In genomic region chr5:110085826-110086225, GRCh38 we compare ENCODE assay signal across 17 cellular contexts.
DNase-seq lines count a peak whose midpoint lies in the region; ATAC-seq and TF ChIP-seq lines count a peak whose summit lies in the region.
"Had no signal": no experiment of that assay in that cellular context is flagged by ENCODE, and none has a peak within 500 bp of the region (broad histone marks: within the 10 kb centered on the region; RNA-seq: fewer than 3 reads in every experiment).

No MANE protein-coding gene starts in this region.

- no peaks in the 10 kb centered on the region for H3K9me3 Mint-ChIP-seq in activated T-cell treated with anti-CD3 and anti-CD28 coated beads, Interleukin-2, amount 50 U/mL, for 72 hours
- no peaks in the 10 kb centered on the region for H3K9me3 Mint-ChIP-seq in MCF 10A (ENCODE audit: unreplicated experiment)
- H3K9me3 Mint-ChIP-seq: CD4-positive, alpha-beta memory T cell; GM23338 had no signal

- H3K4me1 Mint-ChIP-seq in activated T-cell treated with anti-CD3 and anti-CD28 coated beads, Interleukin-2, amount 50 U/mL, for 72 hours (ENCODE audit: low read depth) = peaks cover 71% of the 10 kb centered on the region
- peaks cover 18% of the 10 kb centered on the region for H3K4me1 Mint-ChIP-seq in MCF 10A (ENCODE audit: insufficient read depth, unreplicated experiment)
- H3K4me1 Mint-ChIP-seq: GM23338 had no signal

- no peak for TF ChIP-seq POLR2A in breast epithelium (IDR thresholded peaks at IDR 0.05)

- POLR2A ChIA-PET in MCF 10A (lab: Yijun Ruan, JAX) = interaction anchor here (0.6 to 2.4 kb wide), 5 partner anchors 18 to 1401 kb away, joined by 3 to 11 read pairs (median 4); no protein-coding TSS in a partner anchor

- H3K36me3 Mint-ChIP-seq in activated T-cell treated with anti-CD3 and anti-CD28 coated beads, Interleukin-2, amount 50 U/mL, for 72 hours (ENCODE audit: insufficient read depth in 2 of 2) = peaks cover 2 to 5% of the 10 kb centered on the region in 2 donors
- H3K36me3 Mint-ChIP-seq in MCF 10A (ENCODE audit: insufficient read depth, unreplicated experiment) = no peaks in the 10 kb centered on the region
- H3K36me3 Mint-ChIP-seq: CD4-positive, alpha-beta memory T cell had no signal

- no peaks in the 10 kb centered on the region for H3K27me3 Mint-ChIP-seq in activated T-cell treated with anti-CD3 and anti-CD28 coated beads, Interleukin-2, amount 50 U/mL, for 72 hours (ENCODE audit: low read depth)
- H3K27me3 Mint-ChIP-seq in MCF 10A (ENCODE audit: insufficient read depth, unreplicated experiment) = no peaks in the 10 kb centered on the region

- no peaks in the 10 kb centered on the region for H3K27me3 ChIP-seq in breast epithelium
- H3K27me3 ChIP-seq in SJCRH30 = no peaks in the 10 kb centered on the region
- H3K27me3 ChIP-seq: BE2C had no signal

- H3K4me3 Mint-ChIP-seq in activated T-cell treated with anti-CD3 and anti-CD28 coated beads, Interleukin-2, amount 50 U/mL, for 72 hours = peak overlapping the region in 1 of 2 donors; percentile 54
- H3K4me3 Mint-ChIP-seq in MCF 10A (ENCODE audit: unreplicated experiment) = no peak overlapping the region
- H3K4me3 Mint-ChIP-seq: CD4-positive, alpha-beta memory T cell; GM23338 had no signal

- BruUV-seq in MCF 10A (replicated peaks; lab: Mats Ljungman, UMichigan) = no TSS peak

- CTCF ChIA-PET in MCF 10A (lab: Yijun Ruan, JAX) = interaction anchor here (0.6 to 1.0 kb wide), 3 partner anchors 87 to 1279 kb away, joined by 3 to 5 read pairs (median 4); no protein-coding TSS in a partner anchor

- no peak overlapping the region for H3K4me3 ChIP-seq in breast epithelium
- H3K4me3 ChIP-seq in SJCRH30 = no peak overlapping the region
- H3K4me3 ChIP-seq: A549, GM23338 had no signal

- no peak for TF ChIP-seq CTCF in MCF 10A (IDR thresholded peaks at IDR 0.05; ENCODE audit: unreplicated experiment)
- no peak for TF ChIP-seq CTCF in breast epithelium (IDR thresholded peaks at IDR 0.05)

- no peak overlapping the region for H3K27ac ChIP-seq in breast epithelium
- H3K27ac ChIP-seq in SJCRH30 = peak overlapping the region; percentile 38
- H3K27ac ChIP-seq: A549, C4-2B had no signal

- intact Hi-C loops in MCF 10A (cut with micrococcal nuclease) (no loop called here), breast epithelium (cut with DNase I; ENCODE audit: low total_unique reads) (no loop called here)

- no peak for DNase-seq in activated T-cell treated with anti-CD3 and anti-CD28 coated beads, Interleukin-2, amount 50 U/mL, for 72 hours
- no peak for DNase-seq in activated T-cell treated with anti-CD3 and anti-CD28 coated beads, Interleukin-2, amount 50 U/mL, for 48 hours
- DNase-seq in MCF 10A (ENCODE audit: unreplicated experiment) (no peak), breast epithelium (ENCODE audit: low spot score in 2 of 2) (no peak), SJCRH30 (peak; percentile 45 to 88), myocyte (ENCODE audit: low read depth) (peak; percentile 65), activated gamma-delta T cell (lab: John Stamatoyannopoulos, UW) (no peak)
- DNase-seq: BE2C; CD4-positive, alpha-beta memory T cell; DMS79 treated with DMSO at 0.1 percent for 48 hours; EL; H7 had no signal

- H3K9me3 ChIP-seq in breast epithelium (no peaks in the 10 kb centered on the region), SJCRH30 (replicated peaks) (no peaks in the 10 kb centered on the region)
- H3K9me3 ChIP-seq: A549, BE2C had no signal

- no peak for ATAC-seq in activated T-cell treated with anti-CD3 and anti-CD28 coated beads, Interleukin-2, amount 50 U/mL, for 72 hours (replicated peaks in 1 of 2)
- ATAC-seq in HG03097 (IDR thresholded peaks at IDR 0.05; ENCODE audit: low FRiP score, unreplicated experiment) = no peak
- ATAC-seq: A549, GM23338, HepG2 had no signal

- H3K27ac Mint-ChIP-seq in activated T-cell treated with anti-CD3 and anti-CD28 coated beads, Interleukin-2, amount 50 U/mL, for 72 hours = peak overlapping the region; percentile 89
- peak overlapping the region; percentile 92 for H3K27ac Mint-ChIP-seq in MCF 10A (ENCODE audit: low read depth, unreplicated experiment)
- H3K27ac Mint-ChIP-seq: CD4-positive, alpha-beta memory T cell; GM23338 had no signal

- no peaks in the 10 kb centered on the region for H3K4me1 ChIP-seq in breast epithelium
- peaks cover 39% of the 10 kb centered on the region for H3K4me1 ChIP-seq in SJCRH30
- H3K4me1 ChIP-seq: A549, BE2C had no signal

- H3K36me3 ChIP-seq in breast epithelium (no peaks in the 10 kb centered on the region), SJCRH30 (no peaks in the 10 kb centered on the region)
- H3K36me3 ChIP-seq: BE2C had no signal

Comparison
In these comparisons a context has a peak if more than half of its experiments do, and no peak if none do; other contexts are left out.
1. DNase-seq: peak in SJCRH30 (2 of 2) and myocyte (single experiment); none in activated T-cell treated with anti-CD3 and anti-CD28 coated beads, Interleukin-2, amount 50 U/mL, for 72 hours (0 of 2), activated T-cell treated with anti-CD3 and anti-CD28 coated beads, Interleukin-2, amount 50 U/mL, for 48 hours (0 of 2), MCF 10A (single experiment), breast epithelium (0 of 2) and activated gamma-delta T cell (single experiment).